ENCODE assay signal across 14 cellular contexts in genomic region chr2:65386340-65386739, GRCh38.
"Had no signal": no experiment of that assay in that cellular context is flagged by ENCODE, and none has a peak within 500 bp of the region (broad histone marks: within the 10 kb centered on the region; RNA-seq: fewer than 3 reads in every experiment).

No MANE protein-coding gene starts in this region.

- H3K9me3 ChIP-seq: gastrocnemius medialis, heart right ventricle, prostate gland, suprapubic skin, upper lobe of left lung had no signal

- H3K27me3 ChIP-seq: brain microvascular endothelial cell, gastrocnemius medialis, heart right ventricle, suprapubic skin, upper lobe of left lung had no signal

- H3K4me3 ChIP-seq: gastrocnemius medialis, heart right ventricle, lung, prostate gland, suprapubic skin, upper lobe of left lung had no signal

- H3K27ac ChIP-seq: brain microvascular endothelial cell, gastrocnemius medialis, prostate gland, suprapubic skin, upper lobe of left lung had no signal

- ATAC-seq: activated CD4-positive, CD25-positive, alpha-beta regulatory T cell treated with anti-CD3 and anti-CD28 coated beads, Interleukin-2, amount 50 U/mL, for 24 hours; gastrocnemius medialis; heart right ventricle; left colon; right cardiac atrium had no signal

- DNase-seq: activated CD4-positive, alpha-beta T cell treated with anti-CD3 and anti-CD28 coated beads, Interleukin-2, amount 50 U/mL, for 1 hour; activated naive CD8-positive, alpha-beta T cell treated with anti-CD3 and anti-CD28 coated beads for 36 hours; anterior cingulate cortex; brain microvascular endothelial cell; effector CD8-positive, alpha-beta T cell; gastrocnemius medialis; heart right ventricle; left colon; right cardiac atrium; upper lobe of left lung had no signal

- H3K36me3 ChIP-seq: brain microvascular endothelial cell, gastrocnemius medialis, heart right ventricle, prostate gland, suprapubic skin, upper lobe of left lung had no signal
